Comparison of ENCODE assay signal across 12 cellular contexts in genomic region chr4:156933633-156934258, GRCh38. TPM values are rescaled to one million over a fixed set of nuclear protein-coding genes. Genes with fewer than 3 reads are reported as not detected.
DNase-seq lines count a peak whose midpoint lies in the region; TF ChIP-seq lines count a peak whose summit lies in the region.
"Had no signal": no experiment of that assay in that cellular context is flagged by ENCODE, and none has a peak within 500 bp of the region (broad histone marks: within the 10 kb centered on the region; RNA-seq: fewer than 3 reads in every experiment).

No MANE protein-coding gene starts in this region.

- H3K27ac ChIP-seq in PC-9 (peak overlapping the region; percentile 66), coronary artery (no peak overlapping the region)
- H3K27ac ChIP-seq: SK-N-MC had no signal

- H3K4me1 Mint-ChIP-seq in nephron: peaks cover 26% of the 10 kb centered on the region
- H3K4me1 Mint-ChIP-seq: activated CD4-positive, alpha-beta T cell treated with anti-CD3 and anti-CD28 coated beads, Interleukin-2, amount 10 ng/mL, durations not matched to agents 24 days and 14 days; CD8-positive, alpha-beta memory T cell had no signal

- no peaks in the 10 kb centered on the region; the same call in none of the 2 replicates for H3K9me3 ChIP-seq in PC-9 (ENCODE audit: insufficient read depth, low read depth)

- H3K4me2 ChIP-seq in PC-9: no peak overlapping the region; the same call in 1 of the 2 replicates

- CTCF ChIA-PET in PC-9 (lab: Charles Lee): no interaction called here

- no peaks in the 10 kb centered on the region for H3K27me3 ChIP-seq in PC-9 (ENCODE audit: insufficient read depth, low read depth)

- H3K36me3 ChIP-seq in PC-9 (ENCODE audit: low read depth): no peaks in the 10 kb centered on the region

- peaks cover 13% of the 10 kb centered on the region for H3K9me3 Mint-ChIP-seq in nephron
- H3K9me3 Mint-ChIP-seq: activated CD4-positive, alpha-beta T cell treated with anti-CD3 and anti-CD28 coated beads, Interleukin-2, amount 10 ng/mL, durations not matched to agents 24 days and 14 days had no signal

- BruUV-seq in PC-9 (replicated peaks; lab: Mats Ljungman, UMichigan): no TSS peak

- H3K9me2 ChIP-seq in PC-9 (ENCODE audit: insufficient read depth): no peaks in the 10 kb centered on the region

- no peaks in the 10 kb centered on the region for H3K27me3 Mint-ChIP-seq in nephron (ENCODE audit: low read depth)
- H3K27me3 Mint-ChIP-seq: activated CD4-positive, alpha-beta T cell treated with anti-CD3 and anti-CD28 coated beads, Interleukin-2, amount 10 ng/mL, durations not matched to agents 24 days and 14 days; CD8-positive, alpha-beta memory T cell had no signal

- TF ChIP-seq CTCF in PC-9 (conservative IDR thresholded peaks at IDR 0.05) (no peak), nephron (IDR thresholded peaks at IDR 0.05; ENCODE audit: unreplicated experiment in 3 of 3) (no peak), coronary artery (IDR thresholded peaks at IDR 0.05) (no peak)

- no peak overlapping the region; the same call in 1 of the 2 replicates for H2AFZ ChIP-seq in PC-9

- peak overlapping the region; percentile 11 to 78 (median 34) for H3K27ac Mint-ChIP-seq in nephron
- H3K27ac Mint-ChIP-seq: activated CD4-positive, alpha-beta T cell treated with anti-CD3 and anti-CD28 coated beads, Interleukin-2, amount 10 ng/mL, durations not matched to agents 24 days and 14 days; CD8-positive, alpha-beta memory T cell had no signal

- DNase-seq in Daoy (ENCODE audit: low read depth) (peak; percentile 54), PC-9 (peak in 1 of 2 experiments; percentile 92), dermis blood vessel endothelial cell (peak; percentile 3), coronary artery (ENCODE audit: low spot score) (no peak), NAMALWA (ENCODE audit: low spot score) (no peak), hippocampal formation (lab: John Stamatoyannopoulos, UW) (no peak), iPS-NIHi7 (ENCODE audit: extremely low spot score) (no peak)
- DNase-seq: activated CD4-positive, alpha-beta T cell treated with anti-CD3 and anti-CD28 coated beads, Interleukin-2, amount 10 ng/mL, durations not matched to agents 24 days and 14 days; CD8-positive, alpha-beta memory T cell; NCI-H524 treated with DMSO at 0.1 percent for 48 hours had no signal

- intact Hi-C loops in PC-9 (cut with micrococcal nuclease; ENCODE audit: unreplicated experiment): loop anchor here (5.0 kb wide), 1 partner anchor 456 kb away; no protein-coding TSS in a partner anchor

- peaks cover 15% of the 10 kb centered on the region; the same call in 1 of the 2 replicates for H3F3A ChIP-seq in PC-9 (ENCODE audit: insufficient read depth, low read depth)

- H4K20me1 ChIP-seq in PC-9 (ENCODE audit: insufficient read depth): no peaks in the 10 kb centered on the region

- H3K36me3 Mint-ChIP-seq in nephron (ENCODE audit: low read depth): peaks cover 45% of the 10 kb centered on the region
- H3K36me3 Mint-ChIP-seq: CD8-positive, alpha-beta memory T cell had no signal

- H3K4me1 ChIP-seq in PC-9 (replicated peaks; ENCODE audit: insufficient read depth): peaks cover 16% of the 10 kb centered on the region

- H3K4me3 ChIP-seq in PC-9 (no peak overlapping the region), coronary artery (no peak overlapping the region)
- H3K4me3 ChIP-seq: SK-N-MC had no signal

- H3K79me2 ChIP-seq in PC-9 (ENCODE audit: low read depth): no peaks in the 10 kb centered on the region

- no peak overlapping the region for H3K4me3 Mint-ChIP-seq in nephron
- H3K4me3 Mint-ChIP-seq: activated CD4-positive, alpha-beta T cell treated with anti-CD3 and anti-CD28 coated beads, Interleukin-2, amount 10 ng/mL, durations not matched to agents 24 days and 14 days; CD8-positive, alpha-beta memory T cell had no signal

- POLR2A ChIA-PET in PC-9 (lab: Charles Lee; ENCODE audit: unreplicated experiment): interaction anchor here (0.7 kb wide), 1 partner anchor 123 kb away, joined by 3 read pairs; no protein-coding TSS in a partner anchor

RNA-seq across cellular contexts. Expression of gene PDGFC, which starts 37.9 kb away (rescaled TPM):
- total RNA-seq in Daoy (2014; rRNA removed; shearing (Covaris generic)): 34.0 and 53.0 TPM in 2 replicates
- 28.7 and 33.1 TPM in 2 replicates for total RNA-seq in PC-9 (2021)
- total RNA-seq in dermis blood vessel endothelial cell: 27.1 and 47.3 TPM in 2 replicates
- total RNA-seq: activated CD4-positive, alpha-beta T cell treated with anti-CD3 and anti-CD28 coated beads, Interleukin-2, amount 10 ng/mL, durations not matched to agents 24 days and 14 days had no signal

Comparison
In these comparisons a context has a peak if more than half of its experiments do, and no peak if none do; other contexts are left out.
1. DNase-seq: peak in Daoy (single experiment) and dermis blood vessel endothelial cell (single experiment); none in coronary artery (single experiment), NAMALWA (single experiment), hippocampal formation (0 of 2) and iPS-NIHi7 (single experiment).